19 cellular contexts compared by ENCODE assay signal in the genomic region with DNA sequence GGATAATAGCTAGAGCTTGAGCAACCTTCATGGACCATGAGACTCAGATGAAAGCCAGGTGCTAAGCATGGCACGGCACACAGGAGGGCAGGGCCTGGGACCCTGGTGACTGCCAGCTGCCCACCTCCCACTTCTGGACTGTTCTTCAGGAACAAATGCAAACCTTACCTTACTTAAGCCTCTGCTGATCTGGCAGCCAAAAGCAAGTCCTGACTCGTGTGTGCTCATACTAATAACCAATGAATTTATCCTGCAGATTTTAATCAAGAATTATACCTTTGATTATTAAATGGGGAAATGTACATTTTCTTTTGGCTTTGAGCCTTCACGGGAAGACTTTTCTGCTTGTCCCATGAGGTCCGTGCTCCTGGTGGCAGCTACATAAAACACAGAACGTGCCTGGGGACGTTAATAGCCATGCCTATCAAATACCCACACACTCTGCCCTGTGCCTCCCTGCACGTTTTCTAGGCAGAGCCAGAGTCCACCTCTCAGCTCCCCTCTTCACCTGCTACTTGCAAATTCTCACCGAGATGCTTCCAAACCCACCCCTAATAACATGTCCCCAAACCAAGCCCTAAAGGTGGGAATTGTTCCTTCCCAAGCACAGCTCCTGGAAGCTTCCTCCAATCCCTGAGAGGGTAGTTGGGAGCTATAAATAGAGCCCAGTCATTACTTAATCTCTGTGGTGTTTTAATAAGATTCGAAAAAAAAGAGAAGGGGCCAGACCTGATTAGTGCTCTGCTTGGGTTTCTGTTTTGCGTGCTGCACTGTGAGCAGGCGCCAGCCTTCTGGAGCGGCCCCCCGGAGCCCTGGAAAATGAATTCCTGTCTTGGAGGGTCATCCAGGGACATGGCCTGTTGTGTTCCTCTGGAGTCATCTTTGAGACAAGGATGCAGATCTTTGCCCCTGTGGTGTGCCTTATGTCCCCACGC. TPM values are rescaled to one million over a fixed set of nuclear protein-coding genes. Genes with fewer than 3 reads are reported as not detected.
A peak's percentile ranks its signal among the peaks of the same experiment; 100 is the strongest.
DNase-seq lines count a peak whose midpoint lies in the region; ATAC-seq and TF ChIP-seq lines count a peak whose summit lies in the region.
"Had no signal": no experiment of that assay in that cellular context is flagged by ENCODE, and none has a peak within 500 bp of the region (broad histone marks: within the 10 kb centered on the region; RNA-seq: fewer than 3 reads in every experiment).

No MANE protein-coding gene starts in this region.

- H3K27me3 ChIP-seq in transverse colon, result no peaks in the 10 kb centered on the region
- H3K27me3 ChIP-seq: ascending aorta had no signal

- in situ Hi-C loops in transverse colon (cut with MboI; ENCODE audit: low pct_ligation_motif_present in 1 of 4, low pct_unique_long_range_greater_than_20kb in 1 of 4, low sequenced_read_pairs in 3 of 4), result no loop called here

- no peaks in the 10 kb centered on the region for H3K9me3 ChIP-seq in transverse colon

- no peak overlapping the region for H3K27ac Mint-ChIP-seq in activated CD4-positive, alpha-beta T cell treated with anti-CD3 and anti-CD28 coated beads for 36 hours
- H3K27ac Mint-ChIP-seq: activated B cell treated with CpG ODN at 0.5 μM for 24 hours, IgD-negative memory B cell had no signal

- 58 to 76% methylated on average over 7 to 14 of the region's 14 CpGs for WGBS in transverse colon (ENCODE audit: low coverage in 1 of 2), 2 donors

- H3K4me3 ChIP-seq in transverse colon, result no peak overlapping the region

- H3K4me1 ChIP-seq in transverse colon, result peaks cover 19 to 38% (median 21%) of the 10 kb centered on the region in 4 donors

- TF ChIP-seq EP300 in transverse colon (IDR thresholded peaks at IDR 0.05; ENCODE audit: low read depth), result no peak

- peak overlapping the region; percentile 99 for H3K27ac ChIP-seq in VCaP
- H3K27ac ChIP-seq in transverse colon, result peak overlapping the region; percentile 0 to 52 (median 18)
- H3K27ac ChIP-seq: 22Rv1 had no signal

- POLR2A ChIA-PET in activated CD4-positive, alpha-beta T cell treated with anti-CD3 and anti-CD28 coated beads for 36 hours (lab: Charles Lee), result no interaction called here

- H3K9me3 Mint-ChIP-seq in activated CD4-positive, alpha-beta T cell treated with anti-CD3 and anti-CD28 coated beads for 36 hours (ENCODE audit: low read depth), result peaks cover 2% of the 10 kb centered on the region
- H3K9me3 Mint-ChIP-seq: activated B cell treated with CpG ODN at 0.5 μM for 24 hours had no signal

- no peak overlapping the region for H3K4me3 Mint-ChIP-seq in activated CD4-positive, alpha-beta T cell treated with anti-CD3 and anti-CD28 coated beads for 36 hours
- H3K4me3 Mint-ChIP-seq: activated B cell treated with CpG ODN at 0.5 μM for 24 hours, IgD-negative memory B cell had no signal

- CTCF ChIA-PET in activated CD4-positive, alpha-beta T cell treated with anti-CD3 and anti-CD28 coated beads for 36 hours (lab: Charles Lee), result no interaction called here

- TF ChIP-seq POLR2A in transverse colon (IDR thresholded peaks at IDR 0.05), result no peak

- intact Hi-C loops in left cardiac atrium (cut with DNase I), result no loop called here
- intact Hi-C loops in transverse colon (cut with DNase I; ENCODE audit: low total_unique reads), result no loop called here
- intact Hi-C loops in activated CD4-positive, alpha-beta T cell treated with anti-CD3 and anti-CD28 coated beads for 36 hours (cut with DNase I, micrococcal nuclease), result no loop called here

- H3K36me3 ChIP-seq in transverse colon, result no peaks in the 10 kb centered on the region
- H3K36me3 ChIP-seq: ascending aorta had no signal

- no peaks in the 10 kb centered on the region for H3K36me3 Mint-ChIP-seq in activated CD4-positive, alpha-beta T cell treated with anti-CD3 and anti-CD28 coated beads for 36 hours (ENCODE audit: low read depth)
- H3K36me3 Mint-ChIP-seq: IgD-negative memory B cell had no signal

- peaks cover 6% of the 10 kb centered on the region for H3K27me3 Mint-ChIP-seq in activated CD4-positive, alpha-beta T cell treated with anti-CD3 and anti-CD28 coated beads for 36 hours

- TF ChIP-seq CTCF in VCaP (conservative IDR thresholded peaks at IDR 0.05), result no peak
- TF ChIP-seq CTCF in transverse colon (IDR thresholded peaks at IDR 0.05), result no peak

- ATAC-seq in left cardiac atrium (peak; percentile 26 to 78), HG03521 (IDR thresholded peaks at IDR 0.05; ENCODE audit: unreplicated experiment) (no peak)
- ATAC-seq in activated CD4-positive, alpha-beta T cell treated with anti-CD3 and anti-CD28 coated beads for 36 hours, result no peak
- ATAC-seq: HCT116 had no signal

- peak; percentile 69 for DNase-seq in DMS 273 (lab: John Stamatoyannopoulos, UW; ENCODE audit: unreplicated experiment)
- no peak for DNase-seq in DMS 273 treated with DMSO at 0.1 percent for 48 hours (lab: John Stamatoyannopoulos, UW)
- DNase-seq in left cardiac atrium, result no peak
- no peak for DNase-seq in transverse colon
- DNase-seq in NCI-H748 (lab: John Stamatoyannopoulos, UW; ENCODE audit: unreplicated experiment), result no peak
- no peak for DNase-seq in activated CD4-positive, alpha-beta T cell treated with anti-CD3 and anti-CD28 coated beads for 36 hours
- DNase-seq: activated B cell treated with CpG ODN at 0.5 μM for 24 hours; activated T-cell treated with anti-CD3 and anti-CD28 coated beads, Interleukin-2, amount 50 U/mL, for 1 hour; DMS79; erythroblast; NCI-H1436 treated with DMSO at 0.1 percent for 48 hours; NCI-H774; retina had no signal

- peaks cover 29% of the 10 kb centered on the region for H3K4me1 Mint-ChIP-seq in activated CD4-positive, alpha-beta T cell treated with anti-CD3 and anti-CD28 coated beads for 36 hours
- H3K4me1 Mint-ChIP-seq: activated B cell treated with CpG ODN at 0.5 μM for 24 hours had no signal

RNA-seq across cellular contexts. Expression of gene SLC1A7, which starts 33.5 kb away (rescaled TPM):
- total RNA-seq in left cardiac atrium, result under 1 TPM; 0.31 to 0.85 TPM
- total RNA-seq in transverse colon, result 1 to 10 TPM in 3 of 4 donors, not detected in 1; 1.1 to 1.6 (median 1.6) TPM
- not detected for total RNA-seq in activated CD4-positive, alpha-beta T cell treated with anti-CD3 and anti-CD28 coated beads for 36 hours
- total RNA-seq: activated B cell treated with CpG ODN at 0.5 μM for 24 hours, ascending aorta had no signal

RNA-seq across cellular contexts. Expression of gene PODN, which starts 46.9 kb away (rescaled TPM):
- total RNA-seq in left cardiac atrium (10 to 100 TPM; 28.6 to 84.9 TPM), transverse colon (10 to 100 TPM; 29.4 to 43.6 (median 35.6) TPM)
- not detected for total RNA-seq in activated CD4-positive, alpha-beta T cell treated with anti-CD3 and anti-CD28 coated beads for 36 hours
- total RNA-seq: activated B cell treated with CpG ODN at 0.5 μM for 24 hours had no signal

Comparison
In these comparisons a context has a peak if more than half of its experiments do, and no peak if none do; other contexts are left out.
1. ATAC-seq: peak in left cardiac atrium (2 of 2); none in HG03521 (single experiment) and activated CD4-positive, alpha-beta T cell treated with anti-CD3 and anti-CD28 coated beads for 36 hours (single experiment).
2. RNA of gene PODN, which starts 46.9 kb away (total RNA-seq): 28.6 to 84.9 TPM in left cardiac atrium and 29.4 to 43.6 TPM in transverse colon; not detected in activated CD4-positive, alpha-beta T cell treated with anti-CD3 and anti-CD28 coated beads for 36 hours; every median in the first group is over 10 times any median in the second.